ENCODE assay signal across 12 cellular contexts in the genomic region with DNA sequence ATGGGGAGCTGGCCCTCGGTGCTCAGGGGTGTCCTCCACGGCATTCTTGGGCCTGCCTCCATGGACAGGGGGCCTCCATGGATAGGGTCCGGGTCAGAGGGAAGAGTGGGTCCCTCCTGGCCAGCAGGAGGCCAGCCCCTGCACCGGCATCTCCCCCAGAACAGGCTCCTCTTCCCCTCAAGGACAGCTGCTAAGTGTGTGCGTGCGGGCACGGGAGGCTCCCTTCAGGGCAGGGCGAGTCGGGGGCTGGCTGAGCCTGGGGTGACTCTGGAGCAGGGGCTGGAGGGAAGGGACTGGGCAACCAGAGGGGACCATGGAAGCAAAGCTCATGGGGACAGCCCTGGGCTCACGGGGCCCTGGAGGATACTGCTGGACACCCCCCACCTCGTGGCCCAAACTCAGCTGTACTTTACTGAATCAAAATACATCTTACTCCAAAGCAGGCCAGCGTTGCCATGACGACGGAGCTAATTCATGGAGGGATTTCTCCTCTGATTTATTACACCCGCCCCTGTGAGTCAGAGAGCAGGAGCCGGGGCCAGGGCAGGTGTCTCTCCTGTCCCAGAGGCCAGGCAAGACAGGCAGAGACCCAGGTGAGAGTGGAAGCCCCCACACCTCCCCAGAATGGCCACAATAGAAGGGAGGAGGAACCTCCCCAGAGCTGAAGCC. TPM values are rescaled to one million over a fixed set of nuclear protein-coding genes. Genes with fewer than 3 reads are reported as not detected.
DNase-seq lines count a peak whose midpoint lies in the region; ATAC-seq, FAIRE-seq and TF ChIP-seq lines count a peak whose summit lies in the region.
"Had no signal": no experiment of that assay in that cellular context is flagged by ENCODE, and none has a peak within 500 bp of the region (broad histone marks: within the 10 kb centered on the region; RNA-seq: fewer than 3 reads in every experiment).

No MANE protein-coding gene starts in this region.

- no peaks in the 10 kb centered on the region for H3K9me3 Mint-ChIP-seq in activated naive CD4-positive, alpha-beta T cell treated with anti-CD3 and anti-CD28 coated beads, Interleukin-2, amount 10 ng/mL, durations not matched to agents 7 days and 5 days
- H3K9me3 Mint-ChIP-seq: activated T-cell treated with anti-CD3 and anti-CD28 coated beads, Interleukin-2, amount 50 U/mL, for 4 hours; T-helper 1 cell treated with Interleukin-12 subunit alpha and Interleukin-12 subunit beta and Interleukin-4 antibody, amounts not matched to agents 30 μg/mL and 1 μg/mL, for 36 hours had no signal

- peak; percentile 50 for DNase-seq in activated naive CD4-positive, alpha-beta T cell treated with anti-CD3 and anti-CD28 coated beads, Interleukin-2, amount 10 ng/mL, durations not matched to agents 7 days and 5 days
- DNase-seq in activated naive CD4-positive, alpha-beta T cell (lab: John Stamatoyannopoulos, UW), result no peak
- DNase-seq in NCI-H69 (lab: John Stamatoyannopoulos, UW) (peak; percentile 41), dorsolateral prefrontal cortex (peak in 6 of 10 donors; percentile 51 to 71 (median 64)), urothelium cell line (ENCODE audit: low spot score) (peak; percentile 58), left cardiac atrium (no peak), inferior parietal cortex (ENCODE audit: extremely low spot score) (no peak)
- DNase-seq: GOT3 had no signal

- no peak overlapping the region for H3K4me3 Mint-ChIP-seq in activated naive CD4-positive, alpha-beta T cell treated with anti-CD3 and anti-CD28 coated beads, Interleukin-2, amount 10 ng/mL, durations not matched to agents 7 days and 5 days
- H3K4me3 Mint-ChIP-seq: activated T-cell treated with anti-CD3 and anti-CD28 coated beads, Interleukin-2, amount 50 U/mL, for 4 hours; T-helper 1 cell treated with Interleukin-12 subunit alpha and Interleukin-12 subunit beta and Interleukin-4 antibody, amounts not matched to agents 30 μg/mL and 1 μg/mL, for 36 hours had no signal

- peaks cover 0 to 35% (median 0%) of the 10 kb centered on the region in 45 donors for H3K27me3 ChIP-seq in dorsolateral prefrontal cortex

- peaks cover 4% of the 10 kb centered on the region for H3K4me1 Mint-ChIP-seq in activated naive CD4-positive, alpha-beta T cell treated with anti-CD3 and anti-CD28 coated beads, Interleukin-2, amount 10 ng/mL, durations not matched to agents 7 days and 5 days

- H3K4me3 ChIP-seq in dorsolateral prefrontal cortex, result peak overlapping the region in 48 of 59 donors; percentile 7 to 76 (median 64)
- H3K4me3 ChIP-seq: thoracic aorta had no signal

- ATAC-seq in GM18870 (IDR thresholded peaks at IDR 0.05; ENCODE audit: unreplicated experiment) (no peak), left cardiac atrium (no peak)

- no peak overlapping the region for H3K27ac Mint-ChIP-seq in activated naive CD4-positive, alpha-beta T cell treated with anti-CD3 and anti-CD28 coated beads, Interleukin-2, amount 10 ng/mL, durations not matched to agents 7 days and 5 days
- H3K27ac Mint-ChIP-seq: T-helper 1 cell treated with Interleukin-12 subunit alpha and Interleukin-12 subunit beta and Interleukin-4 antibody, amounts not matched to agents 30 μg/mL and 1 μg/mL, for 36 hours had no signal

- H3K27ac ChIP-seq in dorsolateral prefrontal cortex, result peak overlapping the region in 16 of 59 donors; percentile 5 to 82 (median 40)

- CTCF ChIA-PET in activated naive CD4-positive, alpha-beta T cell treated with anti-CD3 and anti-CD28 coated beads, Interleukin-2, amount 10 ng/mL, durations not matched to agents 7 days and 5 days (lab: Charles Lee), result interaction anchor here (0.8 to 2.1 kb wide), 10 partner anchors 9 to 307 kb away, joined by 3 to 16 read pairs (median 4); a partner anchor contains a TSS

- no peak for FAIRE-seq in urothelium cell line (lab: Jason Lieb, UNC)

- TF ChIP-seq CTCF in dorsolateral prefrontal cortex (IDR thresholded peaks at IDR 0.05 in 54 of 56, conservative IDR thresholded peaks at IDR 0.05 in 2 of 56; ENCODE audit: low read depth in 1 of 56, partially characterized antibody in 56 of 56), result no peak

- intact Hi-C loops in dorsolateral prefrontal cortex (cut with DNase I) (no loop called here), left cardiac atrium (cut with DNase I) (no loop called here)

- no peaks in the 10 kb centered on the region for H3K36me3 Mint-ChIP-seq in activated naive CD4-positive, alpha-beta T cell treated with anti-CD3 and anti-CD28 coated beads, Interleukin-2, amount 10 ng/mL, durations not matched to agents 7 days and 5 days

- peaks cover 67% of the 10 kb centered on the region for H3K27me3 Mint-ChIP-seq in activated naive CD4-positive, alpha-beta T cell treated with anti-CD3 and anti-CD28 coated beads, Interleukin-2, amount 10 ng/mL, durations not matched to agents 7 days and 5 days

RNA-seq across cellular contexts. Expression of a gene that starts 2.1 kb away (rescaled TPM):
- 100 to 1,000 TPM in 111 of 120 experiments, 10 to 100 TPM in 9; 50.8 to 265 (median 149) TPM for total RNA-seq in dorsolateral prefrontal cortex
- 1 to 10 TPM; 5.9 to 6.1 TPM for total RNA-seq in left cardiac atrium
- total RNA-seq: thoracic aorta had no signal

RNA-seq across cellular contexts. Expression of a gene that starts 11.0 kb away (rescaled TPM):
- total RNA-seq in dorsolateral prefrontal cortex, result 10 to 100 TPM; 36.3 to 86.0 (median 59.4) TPM
- total RNA-seq in left cardiac atrium, result 10 to 100 TPM; 24.9 to 26.9 TPM

RNA-seq across cellular contexts. Expression of a gene that starts 16.4 kb away (rescaled TPM):
- total RNA-seq in dorsolateral prefrontal cortex (10 to 100 TPM in 119 of 120 experiments, 1 to 10 TPM in 1; 9.3 to 42.9 (median 24.0) TPM), left cardiac atrium (1 to 10 TPM; 5.7 to 5.9 TPM)

RNA-seq across cellular contexts. Expression of a gene that starts 20.3 kb away (rescaled TPM):
- 10 to 100 TPM; 29.8 to 66.3 (median 45.6) TPM for total RNA-seq in dorsolateral prefrontal cortex
- 10 to 100 TPM; 21.1 to 24.6 TPM for total RNA-seq in left cardiac atrium

RNA-seq across cellular contexts. Expression of a gene that starts 29.1 kb away (rescaled TPM):
- total RNA-seq in dorsolateral prefrontal cortex (10 to 100 TPM; 22.7 to 49.6 (median 30.9) TPM), left cardiac atrium (10 to 100 TPM; 11.9 to 15.0 TPM)

Comparison
In these comparisons a context has a peak if more than half of its experiments do, and no peak if none do; other contexts are left out.
1. DNase-seq: peak in activated naive CD4-positive, alpha-beta T cell treated with anti-CD3 and anti-CD28 coated beads, Interleukin-2, amount 10 ng/mL, durations not matched to agents 7 days and 5 days (single experiment), NCI-H69 (single experiment), dorsolateral prefrontal cortex (6 of 10) and urothelium cell line (single experiment); none in activated naive CD4-positive, alpha-beta T cell (0 of 4), left cardiac atrium (single experiment) and inferior parietal cortex (single experiment).
2. RNA of a gene that starts 2.1 kb away (total RNA-seq): 50.8 to 265 TPM in dorsolateral prefrontal cortex; 5.9 to 6.1 TPM in left cardiac atrium; every median in the first group is over 4 times any median in the second.